32 cellular contexts compared by ENCODE assay signal in genomic region chr11:2120359-2121100, GRCh38. TPM values are rescaled to one million over a fixed set of nuclear protein-coding genes. Genes with fewer than 3 reads are reported as not detected.
DNase-seq lines count a peak whose midpoint lies in the region; ATAC-seq and TF ChIP-seq lines count a peak whose summit lies in the region.
"Had no signal": no experiment of that assay in that cellular context is flagged by ENCODE, and none has a peak within 500 bp of the region (broad histone marks: within the 10 kb centered on the region; RNA-seq: fewer than 3 reads in every experiment).

No MANE protein-coding gene starts in this region.

- H3K27me3 Mint-ChIP-seq in activated CD8-positive, alpha-beta T cell treated with anti-CD3 and anti-CD28 coated beads, Interleukin-2, amount 10 ng/mL, durations not matched to agents 7 days and 5 days (ENCODE audit: low read depth): peaks cover 13% of the 10 kb centered on the region

- H3K4me1 Mint-ChIP-seq in activated CD8-positive, alpha-beta T cell treated with anti-CD3 and anti-CD28 coated beads, Interleukin-2, amount 10 ng/mL, durations not matched to agents 7 days and 5 days (ENCODE audit: low read depth): no peaks in the 10 kb centered on the region

- H3K18ac ChIP-seq in mesendoderm (ENCODE audit: low read length): no peak overlapping the region

- POLR2A ChIA-PET in AG04449 (lab: Yijun Ruan, JAX): interaction anchor here (0.7 kb wide), 1 partner anchor 12 kb away, joined by 3 read pairs; no protein-coding TSS in a partner anchor
- POLR2A ChIA-PET in activated CD8-positive, alpha-beta T cell treated with anti-CD3 and anti-CD28 coated beads, Interleukin-2, amount 10 ng/mL, durations not matched to agents 7 days and 5 days (lab: Charles Lee): no interaction called here

- H3K27me3 ChIP-seq in H7 (ENCODE audit: control insufficient read depth, insufficient read depth, low read length) (no peaks in the 10 kb centered on the region), mesendoderm (ENCODE audit: insufficient read depth, low read length, poor library complexity) (no peaks in the 10 kb centered on the region)

- TF ChIP-seq CTCF in AG04449 (IDR thresholded peaks at IDR 0.05; ENCODE audit: insufficient read depth, low read length, missing control alignments): peak; percentile 7
- no peak for TF ChIP-seq CTCF in GM13977 (IDR thresholded peaks at IDR 0.05; ENCODE audit: extremely low read depth, insufficient read depth, missing control alignments)

- H3K9ac ChIP-seq in mesendoderm (ENCODE audit: low read length): no peak overlapping the region

- H3K27ac Mint-ChIP-seq in activated CD8-positive, alpha-beta T cell treated with anti-CD3 and anti-CD28 coated beads, Interleukin-2, amount 10 ng/mL, durations not matched to agents 7 days and 5 days: no peak overlapping the region

- DNase-seq in AG04449 (ENCODE audit: low read depth, low spot score) (no peak), H7 (peak; percentile 87), dedifferentiated amniotic fluid mesenchymal stem cell (ENCODE audit: extremely low spot score) (peak; percentile 24), mesendoderm (peak; percentile 88), occipital lobe (lab: John Stamatoyannopoulos, UW) (no peak), GM13977 (ENCODE audit: low spot score) (no peak)
- DNase-seq in activated CD8-positive, alpha-beta T cell treated with anti-CD3 and anti-CD28 coated beads, Interleukin-2, amount 10 ng/mL, durations not matched to agents 7 days and 5 days: no peak
- DNase-seq: activated CD4-positive, CD25-positive, alpha-beta regulatory T cell treated with anti-CD3 and anti-CD28 coated beads, Interleukin-2, amount 50 U/mL, for 72 hours; activated gamma-delta T cell treated with Interleukin-2 at 50 U/mL for 16 hours; activated T-cell treated with anti-CD3 and anti-CD28 coated beads, Interleukin-2, amount 50 U/mL, for 1 hour; C1 segment of cervical spinal cord; DND-41; effector CD8-positive, alpha-beta T cell; kidney; NCI-H1105 treated with DMSO at 0.1 percent for 48 hours; NCI-H2029; NCI-H226; NCI-H774; SW 1271; transverse colon had no signal

- H2BK5ac ChIP-seq in mesendoderm (ENCODE audit: low read length): no peak overlapping the region

- no CpG with 5 or more reads among the region's 23 CpGs for WGBS in mesendoderm (ENCODE audit: extremely low coverage, insufficient coverage, low lambda C conversion rate)

- in situ Hi-C loops in GM13977 (cut with MboI; ENCODE audit: low pct_unique_long_range_greater_than_20kb, low sequenced_read_pairs, unreplicated experiment): no loop called here

- no peaks in the 10 kb centered on the region for H3K36me3 ChIP-seq in H7 (replicated peaks; ENCODE audit: control insufficient read depth, insufficient read depth, low read length)
- H3K36me3 ChIP-seq in mesendoderm (ENCODE audit: control insufficient read depth, insufficient read depth, low read length): no peaks in the 10 kb centered on the region
- H3K36me3 ChIP-seq: breast epithelium, gastroesophageal sphincter, HAP-1, transverse colon had no signal

- H3K4me2 ChIP-seq in mesendoderm (ENCODE audit: low read length): no peak overlapping the region

- no peak overlapping the region for H3K4me3 Mint-ChIP-seq in activated CD8-positive, alpha-beta T cell treated with anti-CD3 and anti-CD28 coated beads, Interleukin-2, amount 10 ng/mL, durations not matched to agents 7 days and 5 days

- H4K5ac ChIP-seq in mesendoderm (ENCODE audit: low read length): no peak overlapping the region

- H3K56ac ChIP-seq in mesendoderm (ENCODE audit: low read length): no peak overlapping the region

- no peaks in the 10 kb centered on the region for H3K36me3 Mint-ChIP-seq in activated CD8-positive, alpha-beta T cell treated with anti-CD3 and anti-CD28 coated beads, Interleukin-2, amount 10 ng/mL, durations not matched to agents 7 days and 5 days (ENCODE audit: low read depth)

- no peaks in the 10 kb centered on the region for H3K4me1 ChIP-seq in mesendoderm (ENCODE audit: control insufficient read depth, low read depth, low read length)
- H3K4me1 ChIP-seq: breast epithelium, gastroesophageal sphincter, HAP-1, transverse colon had no signal

- no peaks in the 10 kb centered on the region for H3K79me2 ChIP-seq in mesendoderm (ENCODE audit: control insufficient read depth, insufficient read depth, low read length)

- no peak for ATAC-seq in HG03565 (IDR thresholded peaks at IDR 0.05; ENCODE audit: unreplicated experiment)
- ATAC-seq in activated CD8-positive, alpha-beta T cell treated with anti-CD3 and anti-CD28 coated beads, Interleukin-2, amount 10 ng/mL, durations not matched to agents 7 days and 5 days: no peak
- ATAC-seq: gastroesophageal sphincter, GM12878, Right ventricle myocardium inferior had no signal

- H2BK120ac ChIP-seq in mesendoderm (ENCODE audit: low read depth, low read length): no peak overlapping the region

- no peak overlapping the region for H3K27ac ChIP-seq in mesendoderm (ENCODE audit: low read depth, low read length)
- H3K27ac ChIP-seq: breast epithelium, gastroesophageal sphincter, transverse colon had no signal

- H3K4me3 ChIP-seq in AG04449 (ENCODE audit: low read depth, low read length): no peak overlapping the region
- H3K4me3 ChIP-seq in H7 (ENCODE audit: insufficient read depth, low read depth, low read length): no peak overlapping the region
- H3K4me3 ChIP-seq in mesendoderm (ENCODE audit: low read length): no peak overlapping the region
- H3K4me3 ChIP-seq: breast epithelium, gastroesophageal sphincter, GM12878, HAP-1, lung, transverse colon had no signal

- H3K4ac ChIP-seq in mesendoderm (ENCODE audit: low read depth, low read length): no peak overlapping the region

- H3K9me3 Mint-ChIP-seq in activated CD8-positive, alpha-beta T cell treated with anti-CD3 and anti-CD28 coated beads, Interleukin-2, amount 10 ng/mL, durations not matched to agents 7 days and 5 days (ENCODE audit: insufficient read depth): no peaks in the 10 kb centered on the region

- CTCF ChIA-PET in AG04449 (lab: Yijun Ruan, JAX): interaction anchor here (0.8 to 1.2 kb wide), 2 partner anchors 21 to 30 kb away, joined by 3 to 4 read pairs; no protein-coding TSS in a partner anchor
- CTCF ChIA-PET in activated CD8-positive, alpha-beta T cell treated with anti-CD3 and anti-CD28 coated beads, Interleukin-2, amount 10 ng/mL, durations not matched to agents 7 days and 5 days (lab: Charles Lee): interaction anchor here (0.5 kb wide), 1 partner anchor 735 kb away, joined by 3 read pairs; no protein-coding TSS in a partner anchor

- no peak overlapping the region for H4K8ac ChIP-seq in mesendoderm (ENCODE audit: low read depth, low read length)

- no peaks in the 10 kb centered on the region for H3K79me1 ChIP-seq in mesendoderm (ENCODE audit: low read length)

- no peak overlapping the region for H2BK15ac ChIP-seq in mesendoderm (replicated peaks; ENCODE audit: low read depth)

- H3K23ac ChIP-seq in mesendoderm (ENCODE audit: low read length): no peak overlapping the region

- no peak overlapping the region for H2AK5ac ChIP-seq in mesendoderm (ENCODE audit: low read length)

RNA-seq across cellular contexts. Expression of gene IGF2, which starts 18.7 kb away (rescaled TPM):
- total RNA-seq in H7 (2014; rRNA removed; shearing (Covaris generic)): 0.78 and 1.2 TPM in 2 replicates
- polyA plus RNA-seq in mesendoderm (2013, experiment 1 of 2): 0.28 TPM
- 0.29 TPM for polyA plus RNA-seq in mesendoderm (2013, experiment 2 of 2)
- total RNA-seq in occipital lobe: 25.6 TPM
- not detected for total RNA-seq in activated CD8-positive, alpha-beta T cell treated with anti-CD3 and anti-CD28 coated beads, Interleukin-2, amount 10 ng/mL, durations not matched to agents 7 days and 5 days
- total RNA-seq: OCI-LY7 had no signal
- polyA plus RNA-seq: GM12878 had no signal

RNA-seq across cellular contexts. Expression of gene INS, which starts 40.5 kb away (rescaled TPM):
- total RNA-seq in H7 (2014; rRNA removed; shearing (Covaris generic)): not detected in 2 replicates
- polyA plus RNA-seq in mesendoderm (2013, experiment 1 of 2): not detected
- polyA plus RNA-seq in mesendoderm (2013, experiment 2 of 2): not detected
- total RNA-seq in occipital lobe: not detected
- total RNA-seq in activated CD8-positive, alpha-beta T cell treated with anti-CD3 and anti-CD28 coated beads, Interleukin-2, amount 10 ng/mL, durations not matched to agents 7 days and 5 days: not detected
- total RNA-seq: A172, breast epithelium, gastroesophageal sphincter, GM12878, kidney, lung, M059J, OCI-LY7, pulmonary artery endothelial cell, Right ventricle myocardium inferior, skeletal muscle tissue, transverse colon had no signal
- polyA plus RNA-seq: GM12878 had no signal

RNA-seq across cellular contexts. Expression of gene TH, which starts 51.1 kb away (rescaled TPM):
- total RNA-seq in H7 (2014; rRNA removed; shearing (Covaris generic)): not detected in 2 replicates
- polyA plus RNA-seq in mesendoderm (2013, experiment 1 of 2): 0.07 TPM
- 0.20 TPM for polyA plus RNA-seq in mesendoderm (2013, experiment 2 of 2)
- not detected for total RNA-seq in occipital lobe
- total RNA-seq in activated CD8-positive, alpha-beta T cell treated with anti-CD3 and anti-CD28 coated beads, Interleukin-2, amount 10 ng/mL, durations not matched to agents 7 days and 5 days: not detected
- total RNA-seq: breast epithelium, GM12878, kidney, OCI-LY7, pulmonary artery endothelial cell, Right ventricle myocardium inferior, skeletal muscle tissue, transverse colon had no signal
- polyA plus RNA-seq: GM12878 had no signal

Comparison
In these comparisons a context has a peak if more than half of its experiments do, and no peak if none do; other contexts are left out.
1. DNase-seq: peak in H7 (single experiment), dedifferentiated amniotic fluid mesenchymal stem cell (single experiment) and mesendoderm (single experiment); none in AG04449 (single experiment), occipital lobe (single experiment), activated CD8-positive, alpha-beta T cell treated with anti-CD3 and anti-CD28 coated beads, Interleukin-2, amount 10 ng/mL, durations not matched to agents 7 days and 5 days (single experiment) and GM13977 (single experiment).
2. RNA of gene IGF2, which starts 18.7 kb away (total RNA-seq): 25.6 TPM in occipital lobe (single experiment); 0.78 to 1.2 TPM in H7 and not detected in activated CD8-positive, alpha-beta T cell treated with anti-CD3 and anti-CD28 coated beads, Interleukin-2, amount 10 ng/mL, durations not matched to agents 7 days and 5 days; every median in the first group is over 10 times any median in the second.